In genomic region chr1:212433577-212434462, GRCh38 we compare ENCODE assay signal across 8 cellular contexts. TPM values are rescaled to one million over a fixed set of nuclear protein-coding genes. Genes with fewer than 3 reads are reported as not detected.
DNase-seq lines count a peak whose midpoint lies in the region; TF ChIP-seq lines count a peak whose summit lies in the region.

No MANE protein-coding gene starts in this region.

- H3K4me3 Mint-ChIP-seq in T-helper 2 cell treated with Interferon-gamma antibody and Interleukin-4, amounts not matched to agents 5 μg/mL and 100 μg/mL, for 36 hours = peak overlapping the region; percentile 75
- peak overlapping the region; percentile 76 for H3K4me3 Mint-ChIP-seq in activated T-helper 1 cell treated with anti-CD3 and anti-CD28 coated beads, Interleukin-12 subunit alpha, Interleukin-12 subunit beta, Interleukin-2, Interleukin-4 antibody, amounts not matched to agents 30 ng/mL and 10 ng/mL and 1 ng/mL, durations not matched to agents 14 hours and 24 hours and 36 hours
- H3K4me3 Mint-ChIP-seq in immature natural killer cell = peak overlapping the region; percentile 70 to 78 (median 76)

- no peaks in the 10 kb centered on the region for H3K36me3 ChIP-seq in suprapubic skin

- no peak for TF ChIP-seq POLR2A in suprapubic skin (IDR thresholded peaks at IDR 0.05)

- peaks cover 23% of the 10 kb centered on the region for H3K4me1 ChIP-seq in suprapubic skin

- no peaks in the 10 kb centered on the region for H3K27me3 ChIP-seq in suprapubic skin

- no peak for DNase-seq in T-helper 2 cell treated with Interferon-gamma antibody and Interleukin-4, amounts not matched to agents 5 μg/mL and 100 μg/mL, for 36 hours (ENCODE audit: low spot score)
- no peak for DNase-seq in T-helper 2 cell
- DNase-seq in activated T-helper 1 cell treated with anti-CD3 and anti-CD28 coated beads, Interleukin-12 subunit alpha, Interleukin-12 subunit beta, Interleukin-2, Interleukin-4 antibody, amounts not matched to agents 30 ng/mL and 10 ng/mL and 1 ng/mL, durations not matched to agents 14 hours and 24 hours and 36 hours (ENCODE audit: low spot score) = no peak
- DNase-seq in immature natural killer cell = no peak
- peak in 1 of 2 donors; percentile 31 for DNase-seq in suprapubic skin (ENCODE audit: low spot score in 2 of 2)
- no peak for DNase-seq in central memory CD4-positive, alpha-beta T cell
- no peak for DNase-seq in NCI-H1694 (lab: John Stamatoyannopoulos, UW)
- no peak for DNase-seq in Ammon's horn (ENCODE audit: low spot score)

- peaks cover 11% of the 10 kb centered on the region for H3K27me3 Mint-ChIP-seq in T-helper 2 cell treated with Interferon-gamma antibody and Interleukin-4, amounts not matched to agents 5 μg/mL and 100 μg/mL, for 36 hours (ENCODE audit: low read depth)
- H3K27me3 Mint-ChIP-seq in activated T-helper 1 cell treated with anti-CD3 and anti-CD28 coated beads, Interleukin-12 subunit alpha, Interleukin-12 subunit beta, Interleukin-2, Interleukin-4 antibody, amounts not matched to agents 30 ng/mL and 10 ng/mL and 1 ng/mL, durations not matched to agents 14 hours and 24 hours and 36 hours (ENCODE audit: insufficient read depth) = peaks cover 3% of the 10 kb centered on the region
- peaks cover 0 to 2% (median 0%) of the 10 kb centered on the region in 3 donors for H3K27me3 Mint-ChIP-seq in immature natural killer cell (ENCODE audit: low read depth in 3 of 3)

- 42% methylated on average over 15 of the region's 17 CpGs for WGBS in suprapubic skin

- no peaks in the 10 kb centered on the region for H3K9me3 ChIP-seq in suprapubic skin

- intact Hi-C loops in activated T-helper 1 cell treated with anti-CD3 and anti-CD28 coated beads, Interleukin-12 subunit alpha, Interleukin-12 subunit beta, Interleukin-2, Interleukin-4 antibody, amounts not matched to agents 30 ng/mL and 10 ng/mL and 1 ng/mL, durations not matched to agents 14 hours and 24 hours and 36 hours (cut with micrococcal nuclease) = loop anchor here (1.0 to 5.0 kb wide), 4 partner anchors 22 to 497 kb away; partner anchors contain the start of genes DTL and INTS7

- H3K4me3 ChIP-seq in suprapubic skin = peak overlapping the region; percentile 90

- no peaks in the 10 kb centered on the region for H3K36me3 Mint-ChIP-seq in T-helper 2 cell treated with Interferon-gamma antibody and Interleukin-4, amounts not matched to agents 5 μg/mL and 100 μg/mL, for 36 hours (ENCODE audit: low read depth)
- H3K36me3 Mint-ChIP-seq in activated T-helper 1 cell treated with anti-CD3 and anti-CD28 coated beads, Interleukin-12 subunit alpha, Interleukin-12 subunit beta, Interleukin-2, Interleukin-4 antibody, amounts not matched to agents 30 ng/mL and 10 ng/mL and 1 ng/mL, durations not matched to agents 14 hours and 24 hours and 36 hours (ENCODE audit: low read depth) = no peaks in the 10 kb centered on the region
- no peaks in the 10 kb centered on the region for H3K36me3 Mint-ChIP-seq in immature natural killer cell

- TF ChIP-seq CTCF in suprapubic skin (IDR thresholded peaks at IDR 0.05) = no peak

- H3K9me3 Mint-ChIP-seq in T-helper 2 cell treated with Interferon-gamma antibody and Interleukin-4, amounts not matched to agents 5 μg/mL and 100 μg/mL, for 36 hours = no peaks in the 10 kb centered on the region
- no peaks in the 10 kb centered on the region for H3K9me3 Mint-ChIP-seq in activated T-helper 1 cell treated with anti-CD3 and anti-CD28 coated beads, Interleukin-12 subunit alpha, Interleukin-12 subunit beta, Interleukin-2, Interleukin-4 antibody, amounts not matched to agents 30 ng/mL and 10 ng/mL and 1 ng/mL, durations not matched to agents 14 hours and 24 hours and 36 hours
- no peaks in the 10 kb centered on the region for H3K9me3 Mint-ChIP-seq in immature natural killer cell

- H3K27ac Mint-ChIP-seq in T-helper 2 cell treated with Interferon-gamma antibody and Interleukin-4, amounts not matched to agents 5 μg/mL and 100 μg/mL, for 36 hours = peak overlapping the region; percentile 27
- no peak overlapping the region for H3K27ac Mint-ChIP-seq in activated T-helper 1 cell treated with anti-CD3 and anti-CD28 coated beads, Interleukin-12 subunit alpha, Interleukin-12 subunit beta, Interleukin-2, Interleukin-4 antibody, amounts not matched to agents 30 ng/mL and 10 ng/mL and 1 ng/mL, durations not matched to agents 14 hours and 24 hours and 36 hours
- H3K27ac Mint-ChIP-seq in immature natural killer cell = peak overlapping the region in 1 of 6 donors; percentile 58

- no peak for TF ChIP-seq EP300 in suprapubic skin (IDR thresholded peaks at IDR 0.05)

- H3K27ac ChIP-seq in suprapubic skin = peak overlapping the region; percentile 86

- peaks cover 20% of the 10 kb centered on the region for H3K4me1 Mint-ChIP-seq in T-helper 2 cell treated with Interferon-gamma antibody and Interleukin-4, amounts not matched to agents 5 μg/mL and 100 μg/mL, for 36 hours (ENCODE audit: low read depth)
- peaks cover 34% of the 10 kb centered on the region for H3K4me1 Mint-ChIP-seq in activated T-helper 1 cell treated with anti-CD3 and anti-CD28 coated beads, Interleukin-12 subunit alpha, Interleukin-12 subunit beta, Interleukin-2, Interleukin-4 antibody, amounts not matched to agents 30 ng/mL and 10 ng/mL and 1 ng/mL, durations not matched to agents 14 hours and 24 hours and 36 hours (ENCODE audit: low read depth)
- peaks cover 8 to 11% of the 10 kb centered on the region in 2 donors for H3K4me1 Mint-ChIP-seq in immature natural killer cell

RNA-seq across cellular contexts. Expression of gene NENF, which starts 1.1 kb away (rescaled TPM):
- 29.7 and 32.5 TPM in 2 replicates for total RNA-seq in activated T-helper 1 cell treated with anti-CD3 and anti-CD28 coated beads, Interleukin-12 subunit alpha, Interleukin-12 subunit beta, Interleukin-2, Interleukin-4 antibody, amounts not matched to agents 30 ng/mL and 10 ng/mL and 1 ng/mL, durations not matched to agents 14 hours and 24 hours and 36 hours
- 10 to 100 TPM; 25.4 to 69.9 (median 67.5) TPM for polyA plus RNA-seq in immature natural killer cell
- total RNA-seq in suprapubic skin = 100 to 1,000 TPM in 2 of 4 donors, 10 to 100 TPM in 2; 60.6 to 104 (median 87.4) TPM

RNA-seq across cellular contexts. Expression of gene PACC1, which starts 19.1 kb away (rescaled TPM):
- 17.6 and 19.8 TPM in 2 replicates for total RNA-seq in activated T-helper 1 cell treated with anti-CD3 and anti-CD28 coated beads, Interleukin-12 subunit alpha, Interleukin-12 subunit beta, Interleukin-2, Interleukin-4 antibody, amounts not matched to agents 30 ng/mL and 10 ng/mL and 1 ng/mL, durations not matched to agents 14 hours and 24 hours and 36 hours
- polyA plus RNA-seq in immature natural killer cell = 10 to 100 TPM in 1 of 3 donors, 1 to 10 TPM in 2; 9.2 to 10.2 (median 9.8) TPM
- 10 to 100 TPM in 1 of 4 donors, 1 to 10 TPM in 3; 3.3 to 11.9 (median 4.7) TPM for total RNA-seq in suprapubic skin
